Comparison of ENCODE assay signal across 1 cellular context in genomic region chr13:41178040-41178439, GRCh38.
A peak's percentile ranks its signal among the peaks of the same experiment; 100 is the strongest.
TF ChIP-seq lines count a peak whose summit lies in the region.

No MANE protein-coding gene starts in this region.

TF ChIP-seq in HepG2, 621 proteins besides CTCF, POLR2A, EP300 and RAD21 (continued from another document):
- TF ChIP-seq TFAP4 (IDR thresholded peaks at IDR 0.05; ENCODE audit: borderline replicate concordance, low read depth) (no peak), MLXIP (CRISPR knock-in tag; IDR thresholded peaks at IDR 0.05; ENCODE audit: borderline replicate concordance) (no peak), ZNF549 (CRISPR knock-in tag; IDR thresholded peaks at IDR 0.05) (no peak), RFX1 (IDR thresholded peaks at IDR 0.05) (peak; percentile 40), RFX3 (CRISPR knock-in tag; IDR thresholded peaks at IDR 0.05) (peak; percentile 57; the same call in 1 of the 2 replicates), HNRNPUL1 (IDR thresholded peaks at IDR 0.05; ENCODE audit: low read depth, low read length) (no peak)
- TF ChIP-seq, protein P1, sequence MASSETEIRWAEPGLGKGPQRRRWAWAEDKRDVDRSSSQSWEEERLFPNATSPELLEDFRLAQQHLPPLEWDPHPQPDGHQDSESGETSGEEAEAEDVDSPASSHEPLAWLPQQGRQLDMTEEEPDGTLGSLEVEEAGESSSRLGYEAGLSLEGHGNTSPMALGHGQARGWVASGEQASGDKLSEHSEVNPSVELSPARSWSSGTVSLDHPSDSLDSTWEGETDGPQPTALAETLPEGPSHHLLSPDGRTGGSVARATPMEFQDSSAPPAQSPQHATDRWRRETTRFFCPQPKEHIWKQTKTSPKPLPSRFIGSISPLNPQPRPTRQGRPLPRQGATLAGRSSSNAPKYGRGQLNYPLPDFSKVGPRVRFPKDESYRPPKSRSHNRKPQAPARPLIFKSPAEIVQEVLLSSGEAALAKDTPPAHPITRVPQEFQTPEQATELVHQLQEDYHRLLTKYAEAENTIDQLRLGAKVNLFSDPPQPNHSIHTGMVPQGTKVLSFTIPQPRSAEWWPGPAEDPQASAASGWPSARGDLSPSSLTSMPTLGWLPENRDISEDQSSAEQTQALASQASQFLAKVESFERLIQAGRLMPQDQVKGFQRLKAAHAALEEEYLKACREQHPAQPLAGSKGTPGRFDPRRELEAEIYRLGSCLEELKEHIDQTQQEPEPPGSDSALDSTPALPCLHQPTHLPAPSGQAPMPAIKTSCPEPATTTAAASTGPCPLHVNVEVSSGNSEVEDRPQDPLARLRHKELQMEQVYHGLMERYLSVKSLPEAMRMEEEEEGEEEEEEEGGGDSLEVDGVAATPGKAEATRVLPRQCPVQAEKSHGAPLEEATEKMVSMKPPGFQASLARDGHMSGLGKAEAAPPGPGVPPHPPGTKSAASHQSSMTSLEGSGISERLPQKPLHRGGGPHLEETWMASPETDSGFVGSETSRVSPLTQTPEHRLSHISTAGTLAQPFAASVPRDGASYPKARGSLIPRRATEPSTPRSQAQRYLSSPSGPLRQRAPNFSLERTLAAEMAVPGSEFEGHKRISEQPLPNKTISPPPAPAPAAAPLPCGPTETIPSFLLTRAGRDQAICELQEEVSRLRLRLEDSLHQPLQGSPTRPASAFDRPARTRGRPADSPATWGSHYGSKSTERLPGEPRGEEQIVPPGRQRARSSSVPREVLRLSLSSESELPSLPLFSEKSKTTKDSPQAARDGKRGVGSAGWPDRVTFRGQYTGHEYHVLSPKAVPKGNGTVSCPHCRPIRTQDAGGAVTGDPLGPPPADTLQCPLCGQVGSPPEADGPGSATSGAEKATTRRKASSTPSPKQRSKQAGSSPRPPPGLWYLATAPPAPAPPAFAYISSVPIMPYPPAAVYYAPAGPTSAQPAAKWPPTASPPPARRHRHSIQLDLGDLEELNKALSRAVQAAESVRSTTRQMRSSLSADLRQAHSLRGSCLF (CRISPR knock-in tag; IDR thresholded peaks at IDR 0.05; ENCODE audit: borderline replicate concordance), result no peak
